Comparison of ENCODE assay signal across 19 cellular contexts in the genomic region with DNA sequence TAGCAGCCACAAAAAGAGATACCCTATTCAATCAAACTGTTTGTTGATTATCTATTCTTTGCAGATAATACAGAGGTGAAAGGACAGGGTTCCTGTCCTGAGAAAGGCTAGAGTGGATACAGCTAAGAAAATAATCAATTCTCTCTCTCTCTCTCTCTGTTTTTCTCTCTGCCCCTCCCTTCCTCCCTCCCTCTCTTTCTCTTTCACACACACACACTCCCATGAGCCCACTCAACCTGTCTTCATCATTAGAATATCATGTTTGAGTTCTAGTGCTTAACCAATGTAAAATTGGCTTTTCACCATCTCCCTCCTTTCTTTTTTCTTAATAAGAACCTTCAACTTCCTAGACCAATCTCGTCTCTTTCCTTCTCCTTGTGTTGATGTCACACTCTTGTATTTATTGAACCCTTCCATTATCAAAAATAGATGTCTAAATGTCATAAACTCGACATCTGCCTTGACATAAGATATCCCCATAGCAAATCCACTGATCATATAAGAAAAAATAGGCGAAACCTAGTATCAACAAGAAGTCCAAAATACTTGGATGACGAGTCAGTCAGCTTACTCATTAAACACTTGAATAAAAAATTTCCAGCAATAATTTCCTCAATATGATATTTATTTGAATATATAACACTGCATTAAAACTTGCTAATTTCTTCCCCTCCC. TPM values are rescaled to one million over a fixed set of nuclear protein-coding genes. Genes with fewer than 3 reads are reported as not detected.
DNase-seq lines count a peak whose midpoint lies in the region; ATAC-seq, FAIRE-seq and TF ChIP-seq lines count a peak whose summit lies in the region.
"Had no signal": no experiment of that assay in that cellular context is flagged by ENCODE, and none has a peak within 500 bp of the region (broad histone marks: within the 10 kb centered on the region; RNA-seq: fewer than 3 reads in every experiment).

No MANE protein-coding gene starts in this region.

- H3F3A ChIP-seq in smooth muscle cell (ENCODE audit: low read depth): no peaks in the 10 kb centered on the region

- intact Hi-C loops in activated CD4-positive, alpha-beta T cell treated with anti-CD3 and anti-CD28 coated beads for 36 hours (cut with DNase I, micrococcal nuclease): no loop called here
- intact Hi-C loops in IMR-90 (cut with micrococcal nuclease) (no loop called here), pancreas (cut with DNase I) (no loop called here)

- H2BK120ac ChIP-seq in IMR-90 (ENCODE audit: low read depth, low read length): no peak overlapping the region

- no peaks in the 10 kb centered on the region for H3K79me2 ChIP-seq in smooth muscle cell (ENCODE audit: low read depth)
- H3K79me2 ChIP-seq: hepatocyte had no signal

- POLR2A ChIA-PET in activated CD4-positive, alpha-beta T cell treated with anti-CD3 and anti-CD28 coated beads for 36 hours (lab: Charles Lee): interaction anchor here (0.8 to 1.0 kb wide), 2 partner anchors 9 to 52 kb away, joined by 3 to 5 read pairs; no protein-coding TSS in a partner anchor
- POLR2A ChIA-PET in IMR-90 (lab: Charles Lee; ENCODE audit: unreplicated experiment): no interaction called here
- POLR2A ChIA-PET in CD8-positive, alpha-beta memory T cell (lab: Charles Lee): no interaction called here

- dilution Hi-C loops in IMR-90 (cut with HindIII; ENCODE audit: low sequenced_read_pairs, unreplicated experiment): no loop called here

- H3K18ac ChIP-seq in IMR-90 (ENCODE audit: low read depth, low read length): no peak overlapping the region

- H3K9me3 ChIP-seq in IMR-90 (ENCODE audit: control insufficient read depth, insufficient read depth, low read length) (no peaks in the 10 kb centered on the region), adipocyte (ENCODE audit: control insufficient read depth, low read length) (no peaks in the 10 kb centered on the region), pancreas (no peaks in the 10 kb centered on the region), smooth muscle cell (replicated peaks; ENCODE audit: low read depth) (no peaks in the 10 kb centered on the region)
- H3K9me3 ChIP-seq in CD8-positive, alpha-beta memory T cell (ENCODE audit: low read length): no peaks in the 10 kb centered on the region
- H3K9me3 ChIP-seq: colonic mucosa, left ventricle myocardium inferior, thoracic aorta had no signal

- no peak overlapping the region for H2AK5ac ChIP-seq in IMR-90 (ENCODE audit: low read depth, low read length)

- FAIRE-seq in pancreas (lab: Jason Lieb, UNC): no peak

- CTCF ChIA-PET in activated CD4-positive, alpha-beta T cell treated with anti-CD3 and anti-CD28 coated beads for 36 hours (lab: Charles Lee): interaction anchor here (0.8 to 3.0 kb wide), 9 partner anchors 9 to 185 kb away, joined by 3 to 15 read pairs (median 5); no protein-coding TSS in a partner anchor
- CTCF ChIA-PET in IMR-90 (lab: Yijun Ruan, JAX): interaction anchor here (1.3 kb wide), 1 partner anchor 287 kb away, joined by 3 read pairs; no protein-coding TSS in a partner anchor
- CTCF ChIA-PET in CD8-positive, alpha-beta memory T cell (lab: Charles Lee): interaction anchor here (1.1 kb wide), 1 partner anchor 159 kb away, joined by 5 read pairs; no protein-coding TSS in a partner anchor

- no peak overlapping the region for H3K4ac ChIP-seq in IMR-90 (ENCODE audit: low read depth, low read length)

- H3K4me1 Mint-ChIP-seq in activated CD4-positive, alpha-beta T cell treated with anti-CD3 and anti-CD28 coated beads for 36 hours: peaks cover 84% of the 10 kb centered on the region
- H3K4me1 Mint-ChIP-seq in CD8-positive, alpha-beta memory T cell: peaks cover 0 to 13% (median 4%) of the 10 kb centered on the region in 3 donors
- H3K4me1 Mint-ChIP-seq: naive B cell had no signal

- in situ Hi-C loops in IMR-90 (cut with MboI; ENCODE audit: low sequenced_read_pairs): loop anchor here (25.0 kb wide), 1 partner anchor 276 kb away; no protein-coding TSS in a partner anchor

- no peaks in the 10 kb centered on the region for H4K20me1 ChIP-seq in IMR-90 (ENCODE audit: insufficient read depth, low read length)
- no peaks in the 10 kb centered on the region for H4K20me1 ChIP-seq in smooth muscle cell (ENCODE audit: low read depth)

- H2BK15ac ChIP-seq in IMR-90 (ENCODE audit: low read depth, low read length): no peak overlapping the region

- no peak overlapping the region for H4K91ac ChIP-seq in IMR-90 (ENCODE audit: insufficient read depth, low read depth, low read length)

- peak overlapping the region; percentile 55 for H3K4me3 Mint-ChIP-seq in activated CD4-positive, alpha-beta T cell treated with anti-CD3 and anti-CD28 coated beads for 36 hours
- no peak overlapping the region for H3K4me3 Mint-ChIP-seq in CD8-positive, alpha-beta memory T cell
- H3K4me3 Mint-ChIP-seq: CD4-positive, alpha-beta T cell had no signal

- H3K4me3 ChIP-seq in IMR-90 (ENCODE audit: insufficient read depth, low read depth, low read length) (no peak overlapping the region), adipocyte (ENCODE audit: low read length) (no peak overlapping the region), pancreas (no peak overlapping the region), smooth muscle cell (no peak overlapping the region)
- H3K4me3 ChIP-seq in CD8-positive, alpha-beta memory T cell (ENCODE audit: low read length): no peak overlapping the region
- H3K4me3 ChIP-seq: colonic mucosa, hepatocyte, left ventricle myocardium inferior, thoracic aorta had no signal

- H3K4me2 ChIP-seq in IMR-90 (ENCODE audit: low read depth, low read length) (no peak overlapping the region), smooth muscle cell (no peak overlapping the region)
- H3K4me2 ChIP-seq: hepatocyte had no signal

- H4K5ac ChIP-seq in IMR-90 (ENCODE audit: low read depth, low read length): no peak overlapping the region

- no peak overlapping the region for H2BK20ac ChIP-seq in IMR-90 (ENCODE audit: low read depth, low read length)

- no peak overlapping the region for H2BK5ac ChIP-seq in IMR-90 (ENCODE audit: low read depth, low read length, poor library complexity, severe bottlenecking)

- H4K8ac ChIP-seq in IMR-90 (ENCODE audit: low read depth in 2 of 2, low read length in 2 of 2): no peak overlapping the region

- TF ChIP-seq CTCF in IMR-90 (conservative IDR thresholded peaks at IDR 0.05; ENCODE audit: low read depth, low read length) (no peak), pancreas (IDR thresholded peaks at IDR 0.05) (no peak), smooth muscle cell (IDR thresholded peaks at IDR 0.05; ENCODE audit: borderline replicate concordance, insufficient read depth, poor library complexity, severe bottlenecking) (no peak)

- H3K27me3 ChIP-seq in IMR-90 (ENCODE audit: control insufficient read depth, insufficient read depth, low read length) (peaks cover 2% of the 10 kb centered on the region), adipocyte (replicated peaks; ENCODE audit: control insufficient read depth, insufficient read depth, low read length) (no peaks in the 10 kb centered on the region), pancreas (no peaks in the 10 kb centered on the region), smooth muscle cell (ENCODE audit: low read depth) (peaks cover 19% of the 10 kb centered on the region)
- H3K27me3 ChIP-seq in CD8-positive, alpha-beta memory T cell (ENCODE audit: insufficient read depth, low read length, poor library complexity, severe bottlenecking): no peaks in the 10 kb centered on the region
- H3K27me3 ChIP-seq: colonic mucosa, hepatocyte had no signal

- no peaks in the 10 kb centered on the region for H3K27me3 Mint-ChIP-seq in activated CD4-positive, alpha-beta T cell treated with anti-CD3 and anti-CD28 coated beads for 36 hours
- peaks cover 0 to 7% of the 10 kb centered on the region in 2 donors for H3K27me3 Mint-ChIP-seq in CD8-positive, alpha-beta memory T cell
- H3K27me3 Mint-ChIP-seq: CD4-positive, alpha-beta T cell; naive B cell had no signal

- H3K56ac ChIP-seq in IMR-90 (ENCODE audit: extremely low read depth, insufficient read depth, low read length): no peak overlapping the region

- no peak for DNase-seq in activated CD4-positive, alpha-beta T cell treated with anti-CD3 and anti-CD28 coated beads for 36 hours
- no peak for DNase-seq in activated CD4-positive, alpha-beta T cell treated with anti-CD3 and anti-CD28 coated beads for 48 hours
- DNase-seq in IMR-90 (peak; percentile 35), adipocyte (ENCODE audit: low read depth) (peak; percentile 24), myocyte (ENCODE audit: low read depth) (peak; percentile 34), pancreas (no peak), smooth muscle cell (lab: John Stamatoyannopoulos, UW; ENCODE audit: unreplicated experiment) (no peak)
- DNase-seq in CD8-positive, alpha-beta memory T cell: no peak
- DNase-seq: CD4-positive, alpha-beta T cell; colonic mucosa; KBM-7; left ventricle myocardium inferior; naive B cell; NCI-H1436; NCI-H345 had no signal

- TF ChIP-seq POLR2A in IMR-90 (IDR thresholded peaks at IDR 0.05; ENCODE audit: low read depth, low read length): no peak

- H3K36me3 Mint-ChIP-seq in activated CD4-positive, alpha-beta T cell treated with anti-CD3 and anti-CD28 coated beads for 36 hours (ENCODE audit: low read depth): peaks cover 9% of the 10 kb centered on the region
- peaks cover 0 to 4% (median 0%) of the 10 kb centered on the region in 3 donors for H3K36me3 Mint-ChIP-seq in CD8-positive, alpha-beta memory T cell
- H3K36me3 Mint-ChIP-seq: naive B cell had no signal

- H3K14ac ChIP-seq in IMR-90 (replicated peaks; ENCODE audit: low read depth, low read length): no peak overlapping the region

- WGBS in IMR-90 (ENCODE audit: extremely low coverage in 2 of 2, insufficient read length in 1 of 2), 2 experiments: 60% methylated on average over 1 of the region's 4 CpGs; no CpG with 5 or more reads in 1 of the 2 experiments
- WGBS in pancreas, 2 donors: 59 to 61% methylated on average over 4 of the region's 4 CpGs
- whole genome bisulfite sequencing in smooth muscle cell (ENCODE audit: low lambda C conversion rate): 83% methylated on average over 4 of the region's 4 CpGs

- H3K9ac ChIP-seq in IMR-90 (ENCODE audit: low read depth, low read length): no peak overlapping the region
- H3K9ac ChIP-seq in adipocyte (ENCODE audit: low read length): no peak overlapping the region
- H3K9ac ChIP-seq in smooth muscle cell (ENCODE audit: low read depth): no peak overlapping the region

- H2AFZ ChIP-seq in IMR-90 (replicated peaks; ENCODE audit: low read length, poor library complexity) (no peak overlapping the region), smooth muscle cell (ENCODE audit: low read depth) (no peak overlapping the region)
- H2AFZ ChIP-seq: hepatocyte had no signal

- BruUV-seq in IMR-90 (replicated peaks; lab: Mats Ljungman, UMichigan): no TSS peak

- no peaks in the 10 kb centered on the region for H3K79me1 ChIP-seq in IMR-90 (ENCODE audit: low read depth in 1 of 2, low read length in 2 of 2)

- H2AK9ac ChIP-seq in IMR-90 (replicated peaks; ENCODE audit: low read depth, low read length, poor library complexity): no peak overlapping the region

- H3K36me3 ChIP-seq in IMR-90 (ENCODE audit: control insufficient read depth, insufficient read depth, low read length): no peaks in the 10 kb centered on the region
- H3K36me3 ChIP-seq in adipocyte (ENCODE audit: control insufficient read depth, insufficient read depth, low read length, severe bottlenecking): no peaks in the 10 kb centered on the region
- H3K36me3 ChIP-seq in pancreas: no peaks in the 10 kb centered on the region
- H3K36me3 ChIP-seq in CD8-positive, alpha-beta memory T cell (ENCODE audit: insufficient read depth, low read length): no peaks in the 10 kb centered on the region
- no peaks in the 10 kb centered on the region for H3K36me3 ChIP-seq in smooth muscle cell (ENCODE audit: low read depth)
- H3K36me3 ChIP-seq: colonic mucosa, left ventricle myocardium inferior, thoracic aorta had no signal

- H3K27ac Mint-ChIP-seq in activated CD4-positive, alpha-beta T cell treated with anti-CD3 and anti-CD28 coated beads for 36 hours: peak overlapping the region; percentile 81
- no peak overlapping the region for H3K27ac Mint-ChIP-seq in CD8-positive, alpha-beta memory T cell

- H3K4me1 ChIP-seq in IMR-90 (ENCODE audit: control insufficient read depth, insufficient read depth, low read length) (no peaks in the 10 kb centered on the region), adipocyte (ENCODE audit: control insufficient read depth, insufficient read depth, low read length) (no peaks in the 10 kb centered on the region), pancreas (peaks cover 19 to 26% (median 21%) of the 10 kb centered on the region in 3 donors), smooth muscle cell (ENCODE audit: low read depth) (no peaks in the 10 kb centered on the region)
- H3K4me1 ChIP-seq in CD8-positive, alpha-beta memory T cell (ENCODE audit: insufficient read depth, low read length): peaks cover 4% of the 10 kb centered on the region
- H3K4me1 ChIP-seq: colonic mucosa, left ventricle myocardium inferior had no signal

- ATAC-seq in activated CD4-positive, alpha-beta T cell treated with anti-CD3 and anti-CD28 coated beads for 36 hours: peak; percentile 18
- ATAC-seq in IMR-90 (ENCODE audit: low read depth): no peak
- ATAC-seq in pancreas: no peak

- no peak overlapping the region for H3K27ac ChIP-seq in IMR-90 (ENCODE audit: insufficient read depth, low read length)
- no peak overlapping the region for H3K27ac ChIP-seq in pancreas
- H3K27ac ChIP-seq in CD8-positive, alpha-beta memory T cell (ENCODE audit: low read depth, low read length): no peak overlapping the region
- H3K27ac ChIP-seq in smooth muscle cell (ENCODE audit: low read depth): no peak overlapping the region
- H3K27ac ChIP-seq: colonic mucosa, left ventricle myocardium inferior, thoracic aorta had no signal

- H3K9me1 ChIP-seq in IMR-90 (ENCODE audit: insufficient read depth, low read length): no peaks in the 10 kb centered on the region

- peaks cover 2% of the 10 kb centered on the region for H3K9me3 Mint-ChIP-seq in activated CD4-positive, alpha-beta T cell treated with anti-CD3 and anti-CD28 coated beads for 36 hours (ENCODE audit: low read depth)
- no peaks in the 10 kb centered on the region for H3K9me3 Mint-ChIP-seq in CD8-positive, alpha-beta memory T cell
- H3K9me3 Mint-ChIP-seq: CD4-positive, alpha-beta T cell; naive B cell had no signal

- H3K23ac ChIP-seq in IMR-90 (ENCODE audit: low read depth, low read length): no peak overlapping the region

- no peak for TF ChIP-seq RAD21 in IMR-90 (IDR thresholded peaks at IDR 0.05; ENCODE audit: low read length)

RNA-seq across cellular contexts. Expression of a gene that starts 42.8 kb away (rescaled TPM):
- 100 to 1,000 TPM; 470 to 536 TPM for total RNA-seq in activated CD4-positive, alpha-beta T cell treated with anti-CD3 and anti-CD28 coated beads for 36 hours
- total RNA-seq in IMR-90 (2012; rRNA removed): not detected in 2 replicates
- polyA plus RNA-seq in IMR-90 (2012; rRNA removed): not detected in 2 replicates
- polyA plus RNA-seq in IMR-90 (2012; cell fraction: cytosol; rRNA removed): not detected in 2 replicates
- not detected in 2 replicates for polyA plus RNA-seq in IMR-90 (2012; cell fraction: nucleus; rRNA removed; ENCODE audit: low replicate concordance)
- total RNA-seq in myocyte: 1.9 and 2.4 TPM in 2 replicates
- 0.08 TPM for polyA plus RNA-seq in myocyte (2012)
- 1 to 10 TPM; 1.2 to 6.4 (median 4.1) TPM for total RNA-seq in pancreas
- under 1 TPM; 0.47 to 0.68 TPM for polyA plus RNA-seq in pancreas
- total RNA-seq in CD8-positive, alpha-beta memory T cell: 100 to 1,000 TPM; 195 to 202 TPM
- 144 TPM for polyA plus RNA-seq in CD8-positive, alpha-beta memory T cell
- total RNA-seq in smooth muscle cell: not detected in 2 replicates
- not detected in 2 replicates for polyA plus RNA-seq in smooth muscle cell
- total RNA-seq: A172, SK-MEL-5 had no signal

Comparison
In these comparisons a context has a peak if more than half of its experiments do, and no peak if none do; other contexts are left out.
1. DNase-seq: peak in IMR-90 (single experiment), adipocyte (single experiment) and myocyte (single experiment); none in activated CD4-positive, alpha-beta T cell treated with anti-CD3 and anti-CD28 coated beads for 36 hours (single experiment), activated CD4-positive, alpha-beta T cell treated with anti-CD3 and anti-CD28 coated beads for 48 hours (single experiment), pancreas (0 of 6), CD8-positive, alpha-beta memory T cell (0 of 5) and smooth muscle cell (single experiment).
2. RNA of a gene that starts 42.8 kb away (total RNA-seq): 470 to 536 TPM in activated CD4-positive, alpha-beta T cell treated with anti-CD3 and anti-CD28 coated beads for 36 hours and 195 to 202 TPM in CD8-positive, alpha-beta memory T cell; 1.2 to 6.4 TPM in pancreas, 1.9 to 2.4 TPM in myocyte, not detected in IMR-90 and not detected in smooth muscle cell; every median in the first group is over 10 times any median in the second.